Comparison of ENCODE assay signal across 1 cellular context in the genomic region with DNA sequence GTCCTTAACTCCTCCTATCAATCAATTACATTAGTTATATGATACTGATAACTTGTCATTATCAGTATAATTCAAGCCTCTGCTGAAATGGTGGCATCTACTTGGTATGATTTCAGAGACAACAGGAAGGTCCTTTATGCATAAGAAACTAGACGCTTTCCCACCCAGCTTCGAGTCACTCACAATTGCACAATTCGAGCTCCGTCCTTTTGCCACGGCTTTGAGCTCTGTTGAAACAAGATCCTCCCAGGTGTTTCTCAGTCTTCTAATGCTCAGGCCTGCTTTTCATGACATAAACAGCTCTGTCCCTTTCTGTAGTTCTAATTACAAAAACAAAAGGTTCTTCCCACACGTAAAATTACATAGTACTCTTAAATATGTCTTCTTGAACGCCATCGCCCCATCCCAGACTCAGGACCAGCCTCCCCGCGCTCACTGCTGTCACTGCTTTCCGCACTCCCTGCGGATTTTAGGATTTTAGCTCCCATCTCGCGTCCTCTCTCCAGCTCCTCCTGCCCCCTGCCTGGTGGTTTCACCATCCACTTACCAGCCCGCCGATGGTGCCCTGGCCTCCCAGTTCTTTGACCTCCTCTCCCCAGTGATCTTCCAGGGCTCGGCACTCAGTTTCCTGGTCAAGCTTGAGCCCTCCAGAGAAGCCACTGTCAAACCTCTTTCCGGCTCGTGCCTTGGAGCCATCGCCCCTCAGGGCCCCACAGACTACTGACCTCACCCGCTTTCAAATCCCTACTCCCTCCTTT.
TF ChIP-seq lines count a peak whose summit lies in the region.

No MANE protein-coding gene starts in this region.

TF ChIP-seq in HepG2, 621 proteins besides CTCF, POLR2A, EP300 and RAD21:
- TF ChIP-seq LRRFIP1 (CRISPR knock-in tag; conservative IDR thresholded peaks at IDR 0.05) (no peak), NFIB (CRISPR knock-in tag; IDR thresholded peaks at IDR 0.05; ENCODE audit: borderline replicate concordance) (no peak), ZFP1 (CRISPR knock-in tag; IDR thresholded peaks at IDR 0.05) (no peak), NFYB (CRISPR knock-in tag; IDR thresholded peaks at IDR 0.05) (no peak), ZNF572 (CRISPR knock-in tag; IDR thresholded peaks at IDR 0.05) (no peak), CEBPB (IDR thresholded peaks at IDR 0.05; ENCODE audit: borderline replicate concordance, low read depth, low read length) (peak; percentile 77; the same call in 1 of the 2 replicates), CEBPG (CRISPR knock-in tag; IDR thresholded peaks at IDR 0.05) (peak; percentile 58; the same call in 1 of the 2 replicates), KDM1A (CRISPR knock-in tag; IDR thresholded peaks at IDR 0.05) (no peak)
